ENCODE assay signal across 25 cellular contexts in genomic region chr14:57031474-57031873, GRCh38.
"Had no signal": no experiment of that assay in that cellular context is flagged by ENCODE, and none has a peak within 500 bp of the region (broad histone marks: within the 10 kb centered on the region; RNA-seq: fewer than 3 reads in every experiment).

No MANE protein-coding gene starts in this region.

- H3K79me2 ChIP-seq: parathyroid adenoma had no signal

- H3K9ac ChIP-seq: parathyroid adenoma had no signal

- H3K36me3 ChIP-seq: neutrophil, ovary, right lobe of liver, sigmoid colon, stomach, thoracic aorta, thyroid gland, tibial nerve, upper lobe of left lung, vagina had no signal

- H3K4me1 ChIP-seq: parathyroid adenoma, psoas muscle, right lobe of liver, sigmoid colon, stomach, thyroid gland, tibial nerve, upper lobe of left lung, vagina had no signal

- H3K27me3 ChIP-seq: neutrophil, ovary, right lobe of liver, sigmoid colon, stomach, thyroid gland, tibial nerve, upper lobe of left lung, vagina had no signal

- H3K27ac ChIP-seq: neutrophil, ovary, parathyroid adenoma, psoas muscle, right lobe of liver, sigmoid colon, stomach, thoracic aorta, thyroid gland, tibial nerve, upper lobe of left lung, vagina had no signal

- H3K9me3 ChIP-seq: neutrophil, ovary, right lobe of liver, thoracic aorta, thyroid gland, vagina had no signal

- H2AFZ ChIP-seq: parathyroid adenoma had no signal

- DNase-seq: naive thymus-derived CD8-positive, alpha-beta T cell; nephron progenitor cell; nucleus accumbens; ovary; posterior cingulate gyrus; psoas muscle; right cardiac atrium; right lobe of liver; sigmoid colon; small intestine; stimulated activated CD4-positive, alpha-beta T cell treated with anti-CD3 and anti-CD28 coated beads, Interleukin-15, amount 100 ng/mL, for 24 hours; stimulated activated CD4-positive, alpha-beta T cell treated with anti-CD3 and anti-CD28 coated beads, Interleukin-2, amount 100 ng/mL, for 24 hours; stimulated activated CD4-positive, alpha-beta T cell treated with anti-CD3 and anti-CD28 coated beads, Interleukin-2, amount 100 ng/mL, for 48 hours; stimulated activated CD4-positive, alpha-beta T cell treated with anti-CD3 and anti-CD28 coated beads, Interleukin-4, amount 100 ng/mL, for 24 hours; stimulated activated naive B cell treated with anti-CD40 and anti-IgM and Interleukin-4, amounts not matched to agents 10 μg/mL and 1 μg/mL and 100 μg/mL, for 72 hours; stimulated activated naive CD4-positive, alpha-beta T cell treated with Interleukin-2 at 50 U/mL for 16 hours; stomach; thyroid gland; trophoblast cell; upper lobe of left lung had no signal

- H3K4me3 ChIP-seq: ovary, psoas muscle, right lobe of liver, sigmoid colon, stomach, thoracic aorta, thyroid gland, tibial nerve, upper lobe of left lung, vagina had no signal
